2 cellular contexts compared by ENCODE assay signal in the genomic region with DNA sequence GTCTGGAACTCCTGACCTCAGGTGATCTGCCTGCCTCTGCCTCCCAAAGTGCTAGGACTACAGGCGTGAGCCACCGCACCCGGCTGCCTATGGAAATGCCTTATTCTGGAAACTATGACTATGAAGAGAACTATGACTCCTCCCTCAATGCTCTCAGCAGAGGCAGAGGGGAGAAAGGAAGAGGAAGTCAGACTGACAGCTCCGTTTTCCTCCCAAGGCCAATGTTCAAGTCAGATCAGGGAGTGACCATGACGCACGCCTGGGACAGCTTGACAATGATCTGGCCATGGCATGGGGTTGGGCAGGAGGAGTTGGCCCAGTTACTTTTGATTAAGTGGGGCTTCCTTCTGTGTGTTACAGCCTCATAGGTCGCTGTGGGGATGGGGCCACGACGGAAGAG.
TF ChIP-seq lines count a peak whose summit lies in the region.

No MANE protein-coding gene starts in this region.

TF ChIP-seq in A549, 52 proteins besides CTCF, POLR2A, EP300 and RAD21:
- TF ChIP-seq CBX2 (IDR thresholded peaks at IDR 0.05; ENCODE audit: borderline replicate concordance, low read depth) (no peak), FOXS1 (CRISPR knock-in tag; IDR thresholded peaks at IDR 0.05) (no peak), SREBF2 (IDR thresholded peaks at IDR 0.05) (no peak), EHMT2 (IDR thresholded peaks at IDR 0.05; ENCODE audit: low read depth) (no peak), ESRRA (IDR thresholded peaks at IDR 0.05; ENCODE audit: borderline replicate concordance, low read length) (no peak), ZFP36 (IDR thresholded peaks at IDR 0.05; ENCODE audit: borderline replicate concordance, partially characterized antibody) (no peak), HOXB5 (CRISPR knock-in tag; IDR thresholded peaks at IDR 0.05) (no peak), PHF8 (IDR thresholded peaks at IDR 0.05; ENCODE audit: borderline replicate concordance, low read depth) (no peak), BHLHE40 (IDR thresholded peaks at IDR 0.05; ENCODE audit: low read depth, low read length) (no peak)
- TF ChIP-seq, protein P1, sequence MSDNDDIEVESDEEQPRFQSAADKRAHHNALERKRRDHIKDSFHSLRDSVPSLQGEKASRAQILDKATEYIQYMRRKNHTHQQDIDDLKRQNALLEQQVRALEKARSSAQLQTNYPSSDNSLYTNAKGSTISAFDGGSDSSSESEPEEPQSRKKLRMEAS (IDR thresholded peaks at IDR 0.05): no peak
- TF ChIP-seq, protein P2, sequence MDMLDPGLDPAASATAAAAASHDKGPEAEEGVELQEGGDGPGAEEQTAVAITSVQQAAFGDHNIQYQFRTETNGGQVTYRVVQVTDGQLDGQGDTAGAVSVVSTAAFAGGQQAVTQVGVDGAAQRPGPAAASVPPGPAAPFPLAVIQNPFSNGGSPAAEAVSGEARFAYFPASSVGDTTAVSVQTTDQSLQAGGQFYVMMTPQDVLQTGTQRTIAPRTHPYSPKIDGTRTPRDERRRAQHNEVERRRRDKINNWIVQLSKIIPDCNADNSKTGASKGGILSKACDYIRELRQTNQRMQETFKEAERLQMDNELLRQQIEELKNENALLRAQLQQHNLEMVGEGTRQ (IDR thresholded peaks at IDR 0.05): no peak

TF ChIP-seq in IMR-90, 13 proteins besides CTCF, POLR2A, EP300 and RAD21:
- TF ChIP-seq NFE2L2 (IDR thresholded peaks at IDR 0.05; ENCODE audit: low read depth, low read length): no peak
- TF ChIP-seq, protein P2 (IDR thresholded peaks at IDR 0.05; ENCODE audit: low read depth, low read length): no peak
- no peak for TF ChIP-seq FOS (IDR thresholded peaks at IDR 0.05; ENCODE audit: low read depth, low read length)
- TF ChIP-seq MAZ (IDR thresholded peaks at IDR 0.05; ENCODE audit: borderline replicate concordance, low read depth, low read length): no peak
- TF ChIP-seq MXI1 (IDR thresholded peaks at IDR 0.05; ENCODE audit: borderline replicate concordance, low read depth, low read length): no peak
- no peak for TF ChIP-seq SMC3 (IDR thresholded peaks at IDR 0.05; ENCODE audit: low read depth, low read length)
- TF ChIP-seq CHD1 (IDR thresholded peaks at IDR 0.05; ENCODE audit: low read depth, low read length): no peak
- TF ChIP-seq, protein P3, sequence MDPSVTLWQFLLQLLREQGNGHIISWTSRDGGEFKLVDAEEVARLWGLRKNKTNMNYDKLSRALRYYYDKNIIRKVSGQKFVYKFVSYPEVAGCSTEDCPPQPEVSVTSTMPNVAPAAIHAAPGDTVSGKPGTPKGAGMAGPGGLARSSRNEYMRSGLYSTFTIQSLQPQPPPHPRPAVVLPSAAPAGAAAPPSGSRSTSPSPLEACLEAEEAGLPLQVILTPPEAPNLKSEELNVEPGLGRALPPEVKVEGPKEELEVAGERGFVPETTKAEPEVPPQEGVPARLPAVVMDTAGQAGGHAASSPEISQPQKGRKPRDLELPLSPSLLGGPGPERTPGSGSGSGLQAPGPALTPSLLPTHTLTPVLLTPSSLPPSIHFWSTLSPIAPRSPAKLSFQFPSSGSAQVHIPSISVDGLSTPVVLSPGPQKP (IDR thresholded peaks at IDR 0.05; ENCODE audit: borderline replicate concordance, low read depth, low read length): no peak
- TF ChIP-seq MAFK (IDR thresholded peaks at IDR 0.05; ENCODE audit: low read depth, low read length): no peak
- no peak for TF ChIP-seq BHLHE40 (IDR thresholded peaks at IDR 0.05; ENCODE audit: low read depth, low read length)
- TF ChIP-seq CEBPB (IDR thresholded peaks at IDR 0.05; ENCODE audit: low read depth, low read length): no peak
- no peak for TF ChIP-seq RFX5 (IDR thresholded peaks at IDR 0.05; ENCODE audit: low read depth, low read length)
- no peak for TF ChIP-seq RCOR1 (IDR thresholded peaks at IDR 0.05; ENCODE audit: insufficient replicate concordance, low read length)
